8 cellular contexts compared by ENCODE assay signal in genomic region chr14:72104011-72104613, GRCh38.
DNase-seq lines count a peak whose midpoint lies in the region; ATAC-seq lines count a peak whose summit lies in the region.

No MANE protein-coding gene starts in this region.

- CTCF ChIA-PET in activated naive CD4-positive, alpha-beta T cell treated with anti-CD3 and anti-CD28 coated beads for 36 hours (lab: Charles Lee): interaction anchor here (0.6 to 1.3 kb wide), 7 partner anchors 17 to 322 kb away, joined by 3 to 4 read pairs (median 3); partner anchors contain the start of gene RGS6

- intact Hi-C loops in activated naive CD4-positive, alpha-beta T cell treated with anti-CD3 and anti-CD28 coated beads for 36 hours (cut with micrococcal nuclease): loop anchor here (1.0 kb wide), 1 partner anchor 316 kb away; no protein-coding TSS in a partner anchor

- no peak for ATAC-seq in HG02870 (IDR thresholded peaks at IDR 0.05; ENCODE audit: unreplicated experiment)
- ATAC-seq in HG03159 (IDR thresholded peaks at IDR 0.05; ENCODE audit: unreplicated experiment): no peak

- DNase-seq in DMS 273 (lab: John Stamatoyannopoulos, UW; ENCODE audit: unreplicated experiment) (peak; percentile 69), DMS 273 treated with DMSO at 0.1 percent for 48 hours (lab: John Stamatoyannopoulos, UW) (no peak), MV-4-11 (lab: John Stamatoyannopoulos, UW) (peak; percentile 3), myocyte (ENCODE audit: low read depth) (peak; percentile 9), NCI-H146 treated with DMSO at 0.1 percent for 48 hours (lab: John Stamatoyannopoulos, UW; ENCODE audit: unreplicated experiment) (no peak)
- DNase-seq in activated naive CD4-positive, alpha-beta T cell treated with anti-CD3 and anti-CD28 coated beads for 36 hours: peak; percentile 61

- no peak overlapping the region for H3K27ac Mint-ChIP-seq in activated naive CD4-positive, alpha-beta T cell treated with anti-CD3 and anti-CD28 coated beads for 36 hours

- H3K4me1 Mint-ChIP-seq in activated naive CD4-positive, alpha-beta T cell treated with anti-CD3 and anti-CD28 coated beads for 36 hours (ENCODE audit: low read depth): no peaks in the 10 kb centered on the region

- H3K36me3 Mint-ChIP-seq in activated naive CD4-positive, alpha-beta T cell treated with anti-CD3 and anti-CD28 coated beads for 36 hours (ENCODE audit: low read depth): no peaks in the 10 kb centered on the region

- peaks cover 13% of the 10 kb centered on the region for H3K27me3 Mint-ChIP-seq in activated naive CD4-positive, alpha-beta T cell treated with anti-CD3 and anti-CD28 coated beads for 36 hours (ENCODE audit: low read depth)

- no peak overlapping the region for H3K4me3 Mint-ChIP-seq in activated naive CD4-positive, alpha-beta T cell treated with anti-CD3 and anti-CD28 coated beads for 36 hours

- no peaks in the 10 kb centered on the region for H3K9me3 Mint-ChIP-seq in activated naive CD4-positive, alpha-beta T cell treated with anti-CD3 and anti-CD28 coated beads for 36 hours

Comparison
In these comparisons a context has a peak if more than half of its experiments do, and no peak if none do; other contexts are left out.
1. DNase-seq: peak in DMS 273 (single experiment), MV-4-11 (single experiment), activated naive CD4-positive, alpha-beta T cell treated with anti-CD3 and anti-CD28 coated beads for 36 hours (single experiment) and myocyte (single experiment); none in DMS 273 treated with DMSO at 0.1 percent for 48 hours (single experiment) and NCI-H146 treated with DMSO at 0.1 percent for 48 hours (single experiment).